In the genomic region with DNA sequence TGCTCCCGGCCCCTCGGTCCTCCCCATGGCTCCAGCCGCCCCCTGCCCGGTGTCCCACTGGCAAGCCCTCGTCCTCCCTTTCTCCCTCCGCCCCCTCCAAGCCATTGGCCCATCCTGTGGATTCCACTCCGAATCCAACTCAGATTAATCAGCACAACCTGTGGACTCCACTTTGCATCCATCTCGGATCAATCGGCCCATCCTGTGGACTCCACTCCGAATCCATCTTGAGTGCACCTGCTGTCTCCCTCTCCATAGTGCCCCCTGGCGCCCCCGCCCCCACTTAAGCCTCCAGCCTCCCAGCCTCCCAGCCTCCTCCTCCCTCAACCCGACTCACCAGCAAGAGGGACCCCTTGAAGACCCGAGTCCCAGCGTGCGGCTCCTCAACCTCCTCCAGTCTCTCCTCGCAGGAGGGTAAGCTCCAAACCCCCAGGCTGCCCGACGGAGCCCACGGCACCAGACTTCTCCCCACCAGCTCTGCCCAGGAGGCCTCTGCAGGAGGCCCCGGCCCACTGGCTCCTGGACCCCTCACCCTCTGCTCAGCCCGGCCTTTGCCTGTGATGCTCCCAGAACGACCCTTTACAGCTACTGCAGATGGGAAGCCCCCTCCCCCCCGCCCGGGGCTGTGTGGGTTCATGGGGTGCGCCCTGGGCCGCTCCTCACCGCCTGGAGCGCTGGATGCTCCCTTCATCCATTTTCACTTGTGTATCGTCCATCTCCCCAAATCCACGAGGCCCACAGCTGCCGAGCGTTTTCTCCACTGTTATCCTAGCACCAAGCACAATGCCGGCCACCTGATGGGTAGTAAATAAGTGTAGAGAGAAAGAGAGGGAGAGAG, we compare ENCODE assay signal across 29 cellular contexts. TPM values are rescaled to one million over a fixed set of nuclear protein-coding genes. Genes with fewer than 3 reads are reported as not detected.
DNase-seq lines count a peak whose midpoint lies in the region; ATAC-seq and TF ChIP-seq lines count a peak whose summit lies in the region.
"Had no signal": no experiment of that assay in that cellular context is flagged by ENCODE, and none has a peak within 500 bp of the region (broad histone marks: within the 10 kb centered on the region; RNA-seq: fewer than 3 reads in every experiment).

No MANE protein-coding gene starts in this region.

- no peak overlapping the region for H3K4me2 ChIP-seq in neural progenitor cell

- H3K36me3 Mint-ChIP-seq in CD14-positive monocyte = no peaks in the 10 kb centered on the region
- H3K36me3 Mint-ChIP-seq in WTC11 = peaks cover 37% of the 10 kb centered on the region
- H3K36me3 Mint-ChIP-seq in neural progenitor cell = no peaks in the 10 kb centered on the region
- H3K36me3 Mint-ChIP-seq: naive thymus-derived CD8-positive, alpha-beta T cell had no signal

- H4K20me1 ChIP-seq in neural progenitor cell (ENCODE audit: low read depth) = no peaks in the 10 kb centered on the region

- H3K27ac Mint-ChIP-seq in CD14-positive monocyte = peak overlapping the region in 1 of 7 donors; percentile 38
- no peak overlapping the region for H3K27ac Mint-ChIP-seq in WTC11
- no peak overlapping the region for H3K27ac Mint-ChIP-seq in neural progenitor cell

- no peaks in the 10 kb centered on the region for H3K27me3 ChIP-seq in A673 (replicated peaks; ENCODE audit: insufficient read depth, low read depth, low read length, poor library complexity)
- H3K27me3 ChIP-seq in neural progenitor cell = peaks cover 11% of the 10 kb centered on the region
- H3K27me3 ChIP-seq: body of pancreas, ovary, testis, uterus had no signal

- DNase-seq in A673 (ENCODE audit: low spot score) (peak; percentile 38), CD14-positive monocyte (ENCODE audit: low spot score) (peak; percentile 22), WTC11 (ENCODE audit: low spot score) (peak; percentile 10), neural progenitor cell (ENCODE audit: low spot score) (no peak), NCI-H2227 (lab: John Stamatoyannopoulos, UW; ENCODE audit: unreplicated experiment) (no peak), ureter (ENCODE audit: low spot score) (no peak)
- DNase-seq: activated naive CD4-positive, alpha-beta T cell treated with Interleukin-2 at 50 U/mL for 16 hours; activated T-cell treated with anti-CD3 and anti-CD28 coated beads, Interleukin-2, amount 50 U/mL, for 48 hours; BE2C; body of pancreas; cerebellar nuclear complex; kidney glomerular epithelial cell; NCI-H1092; NCI-H1694 treated with DMSO at 0.1 percent for 48 hours; NCI-H82; ovary; stimulated activated naive CD4-positive, alpha-beta T cell treated with Interleukin-2 at 50 U/mL for 16 hours; testis; uterus had no signal

- no peaks in the 10 kb centered on the region for H3F3A ChIP-seq in neural progenitor cell (ENCODE audit: low read depth)

- H3K4me1 ChIP-seq in A673 (ENCODE audit: insufficient read depth, low read length, poor library complexity, severe bottlenecking) = peaks cover 40% of the 10 kb centered on the region
- peaks cover 11% of the 10 kb centered on the region for H3K4me1 ChIP-seq in neural progenitor cell
- H3K4me1 ChIP-seq: BE2C, body of pancreas, esophagus muscularis mucosa, testis, uterus had no signal

- H2AFZ ChIP-seq in neural progenitor cell (replicated peaks) = no peak overlapping the region

- H3K9me3 ChIP-seq in A673 (ENCODE audit: low read depth, low read length, poor library complexity, severe bottlenecking) (no peaks in the 10 kb centered on the region), neural progenitor cell (ENCODE audit: low read depth) (no peaks in the 10 kb centered on the region)
- H3K9me3 ChIP-seq: BE2C, body of pancreas, ovary, testis, uterus had no signal

- peaks cover 0 to 15% (median 4%) of the 10 kb centered on the region in 7 donors for H3K9me3 Mint-ChIP-seq in CD14-positive monocyte
- peaks cover 25% of the 10 kb centered on the region for H3K9me3 Mint-ChIP-seq in WTC11
- peaks cover 12% of the 10 kb centered on the region for H3K9me3 Mint-ChIP-seq in neural progenitor cell
- H3K9me3 Mint-ChIP-seq: naive thymus-derived CD8-positive, alpha-beta T cell had no signal

- H3K27me3 Mint-ChIP-seq in CD14-positive monocyte (ENCODE audit: low read depth in 3 of 3) (peaks cover 7 to 35% (median 18%) of the 10 kb centered on the region in 3 donors), WTC11 (ENCODE audit: low read depth) (peaks cover 35% of the 10 kb centered on the region), neural progenitor cell (ENCODE audit: insufficient read depth, low read depth) (peaks cover 5% of the 10 kb centered on the region)

- H3K4me1 Mint-ChIP-seq in CD14-positive monocyte = peaks cover 8% of the 10 kb centered on the region
- peaks cover 55% of the 10 kb centered on the region for H3K4me1 Mint-ChIP-seq in WTC11
- H3K4me1 Mint-ChIP-seq in neural progenitor cell = peaks cover 9% of the 10 kb centered on the region

- H3K27ac ChIP-seq in A673 (ENCODE audit: low read depth, low read length, poor library complexity, severe bottlenecking) = peak overlapping the region; percentile 73
- no peak overlapping the region for H3K27ac ChIP-seq in neural progenitor cell
- H3K27ac ChIP-seq: body of pancreas, esophagus muscularis mucosa, ovary, testis, uterus had no signal

- CTCF ChIA-PET in A673 (lab: Charles Lee) (interaction anchor here (0.6 kb wide), 1 partner anchor 248 kb away, joined by 4 read pairs; no protein-coding TSS in a partner anchor), WTC11 (lab: Charles Lee) (interaction anchor here (0.7 to 2.8 kb wide), 6 partner anchors 13 to 242 kb away, joined by 3 to 8 read pairs (median 6); a partner anchor contains a TSS)

- H3K4me3 ChIP-seq in A673 (ENCODE audit: low read depth, low read length, poor library complexity, severe bottlenecking) (peak overlapping the region; percentile 53), neural progenitor cell (no peak overlapping the region)
- H3K4me3 ChIP-seq: body of pancreas, esophagus muscularis mucosa, ovary, testis, uterus had no signal

- ATAC-seq in WTC11 = no peak
- ATAC-seq in HG03378 (IDR thresholded peaks at IDR 0.05; ENCODE audit: unreplicated experiment) = no peak
- ATAC-seq: body of pancreas; naive thymus-derived CD8-positive, alpha-beta T cell had no signal

- no peak for TF ChIP-seq CTCF in A673 (conservative IDR thresholded peaks at IDR 0.05; ENCODE audit: low read depth, low read length)
- TF ChIP-seq CTCF in CD14-positive monocyte (IDR thresholded peaks at IDR 0.05) = no peak
- no peak for TF ChIP-seq CTCF in WTC11 (IDR thresholded peaks at IDR 0.05)
- TF ChIP-seq CTCF in neural progenitor cell (IDR thresholded peaks at IDR 0.05) = no peak

- no peak overlapping the region for H3K9ac ChIP-seq in neural progenitor cell

- H3K79me2 ChIP-seq in neural progenitor cell (ENCODE audit: low read depth) = no peaks in the 10 kb centered on the region

- H3K4me3 Mint-ChIP-seq in CD14-positive monocyte (no peak overlapping the region), WTC11 (no peak overlapping the region), neural progenitor cell (peak overlapping the region; percentile 41)
- H3K4me3 Mint-ChIP-seq: naive thymus-derived CD8-positive, alpha-beta T cell had no signal

- no peaks in the 10 kb centered on the region for H3K36me3 ChIP-seq in A673 (ENCODE audit: insufficient read depth, low read length, poor library complexity, severe bottlenecking)
- H3K36me3 ChIP-seq in neural progenitor cell = no peaks in the 10 kb centered on the region
- H3K36me3 ChIP-seq: BE2C, esophagus muscularis mucosa, ovary, uterus had no signal

- POLR2A ChIA-PET in A673 (lab: Charles Lee; ENCODE audit: low non-redundant PET) (interaction anchor here (0.6 kb wide), 1 partner anchor 193 kb away, joined by 3 read pairs; no protein-coding TSS in a partner anchor), WTC11 (lab: Charles Lee) (no interaction called here)

- no TSS peak for BruUV-seq in A673 (replicated peaks; lab: Mats Ljungman, UMichigan)

- intact Hi-C loops in A673 (cut with micrococcal nuclease; ENCODE audit: unreplicated experiment) (loop anchor here (5.0 kb wide), 1 partner anchor 180 kb away; no protein-coding TSS in a partner anchor), CD14-positive monocyte (cut with micrococcal nuclease) (no loop called here)

TF ChIP-seq in WTC11, 78 proteins besides CTCF, POLR2A, EP300 and RAD21:
- TF ChIP-seq FOXP1 (CRISPR knock-in tag; IDR thresholded peaks at IDR 0.05; ENCODE audit: borderline replicate concordance) (no peak), NR2C2 (CRISPR knock-in tag; IDR thresholded peaks at IDR 0.05) (no peak), ETV6 (CRISPR knock-in tag; IDR thresholded peaks at IDR 0.05) (no peak), ZNF317 (CRISPR knock-in tag; IDR thresholded peaks at IDR 0.05; ENCODE audit: borderline replicate concordance, low read depth) (no peak), ATF1 (CRISPR knock-in tag; IDR thresholded peaks at IDR 0.05) (no peak), SMAD4 (CRISPR knock-in tag; IDR thresholded peaks at IDR 0.05) (no peak), SOX15 (CRISPR knock-in tag; IDR thresholded peaks at IDR 0.05) (no peak)
- TF ChIP-seq, protein P1, sequence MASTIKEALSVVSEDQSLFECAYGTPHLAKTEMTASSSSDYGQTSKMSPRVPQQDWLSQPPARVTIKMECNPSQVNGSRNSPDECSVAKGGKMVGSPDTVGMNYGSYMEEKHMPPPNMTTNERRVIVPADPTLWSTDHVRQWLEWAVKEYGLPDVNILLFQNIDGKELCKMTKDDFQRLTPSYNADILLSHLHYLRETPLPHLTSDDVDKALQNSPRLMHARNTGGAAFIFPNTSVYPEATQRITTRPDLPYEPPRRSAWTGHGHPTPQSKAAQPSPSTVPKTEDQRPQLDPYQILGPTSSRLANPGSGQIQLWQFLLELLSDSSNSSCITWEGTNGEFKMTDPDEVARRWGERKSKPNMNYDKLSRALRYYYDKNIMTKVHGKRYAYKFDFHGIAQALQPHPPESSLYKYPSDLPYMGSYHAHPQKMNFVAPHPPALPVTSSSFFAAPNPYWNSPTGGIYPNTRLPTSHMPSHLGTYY (CRISPR knock-in tag; IDR thresholded peaks at IDR 0.05) = no peak

RNA-seq across cellular contexts. Expression of a gene that starts 40.6 kb away (rescaled TPM):
- 8.3 and 12.4 TPM in 2 replicates for total RNA-seq in A673 (2021)
- polyA plus RNA-seq in CD14-positive monocyte = not detected
- total RNA-seq in WTC11 (2021) = 2.1 to 2.9 TPM (median 2.7 TPM) in 3 replicates
- not detected in 2 replicates for total RNA-seq in neural progenitor cell (ENCODE audit: low replicate concordance)
- 0.10 TPM for total RNA-seq in ureter
- total RNA-seq: HT1080; mononuclear cell; naive thymus-derived CD8-positive, alpha-beta T cell; renal cortical epithelial cell; RPMI7951; skeletal muscle tissue had no signal

RNA-seq across cellular contexts. Expression of a gene that starts 49.6 kb away (rescaled TPM):
- total RNA-seq in A673 (2021) (204 and 212 TPM in 2 replicates), WTC11 (2021) (109 to 117 TPM (median 113 TPM) in 3 replicates), neural progenitor cell (ENCODE audit: low replicate concordance) (76.7 and 83.1 TPM in 2 replicates), ureter (126 TPM)
- 10 to 100 TPM; 22.5 to 31.0 TPM for polyA plus RNA-seq in CD14-positive monocyte

RNA-seq across cellular contexts. Expression of a gene that starts 55.0 kb away (rescaled TPM):
- total RNA-seq in A673 (2021) (not detected in 2 replicates), WTC11 (2021) (not detected in 3 replicates), neural progenitor cell (ENCODE audit: low replicate concordance) (not detected in 2 replicates), ureter (not detected)
- polyA plus RNA-seq in CD14-positive monocyte = not detected
- total RNA-seq: body of pancreas; dermis microvascular lymphatic vessel endothelial cell; esophagus muscularis mucosa; HT1080; mononuclear cell; naive thymus-derived CD8-positive, alpha-beta T cell; NCI-H460; ovary; renal cortical epithelial cell; RPMI7951; skeletal muscle tissue; testis; uterus had no signal
- polyA plus RNA-seq: naive thymus-derived CD8-positive, alpha-beta T cell; ovary had no signal

Comparison
In these comparisons a context has a peak if more than half of its experiments do, and no peak if none do; other contexts are left out.
1. DNase-seq: peak in A673 (single experiment), CD14-positive monocyte (single experiment) and WTC11 (single experiment); none in neural progenitor cell (single experiment), NCI-H2227 (single experiment) and ureter (single experiment).